18 cellular contexts compared by ENCODE assay signal in genomic region chr4:66178901-66179300, GRCh38.
DNase-seq lines count a peak whose midpoint lies in the region; ATAC-seq and TF ChIP-seq lines count a peak whose summit lies in the region.
"Had no signal": no experiment of that assay in that cellular context is flagged by ENCODE, and none has a peak within 500 bp of the region (broad histone marks: within the 10 kb centered on the region; RNA-seq: fewer than 3 reads in every experiment).

No MANE protein-coding gene starts in this region.

- DNase-seq in NCI-H2196 (lab: John Stamatoyannopoulos, UW; ENCODE audit: unreplicated experiment) (peak; percentile 8), NCI-H2196 treated with DMSO at 0.1 percent for 48 hours (lab: John Stamatoyannopoulos, UW; ENCODE audit: unreplicated experiment) (no peak), SJSA1 (ENCODE audit: low read depth in 1 of 2, low spot score in 2 of 2) (peak; percentile 50 to 82), foreskin keratinocyte (peak; percentile 32 to 64), NCI-H1048 (lab: John Stamatoyannopoulos, UW) (no peak)
- DNase-seq in activated CD4-positive, alpha-beta memory T cell treated with anti-CD3 and anti-CD28 coated beads, Interleukin-2, amount 10 ng/mL, durations not matched to agents 7 days and 5 days, result no peak
- no peak for DNase-seq in natural killer cell treated with Interleukin-12 subunit alpha and Interleukin-12 subunit beta and Interleukin-15 and Interleukin-18, amount 100 ng/mL, for 72 hours (ENCODE audit: low spot score)
- DNase-seq: ACHN; activated CD8-positive, alpha-beta T cell treated with anti-CD3 and anti-CD28 coated beads, Interleukin-2, amount 10 ng/mL, durations not matched to agents 7 days and 5 days; activated naive CD4-positive, alpha-beta T cell treated with Interleukin-2 at 50 U/mL for 16 hours; GM23248; kidney; natural killer cell; NCI-H187 had no signal

- POLR2A ChIA-PET in activated CD4-positive, alpha-beta memory T cell treated with anti-CD3 and anti-CD28 coated beads, Interleukin-2, amount 10 ng/mL, durations not matched to agents 7 days and 5 days (lab: Charles Lee), result no interaction called here

- H3K27me3 ChIP-seq in SJSA1 (replicated peaks) (no peaks in the 10 kb centered on the region), foreskin keratinocyte (no peaks in the 10 kb centered on the region)

- no peak overlapping the region for H3K27ac Mint-ChIP-seq in stimulated activated memory B cell treated with anti-CD40 and anti-IgM and Interleukin-4, amounts not matched to agents 10 μg/mL and 1 μg/mL and 100 μg/mL, for 72 hours
- H3K27ac Mint-ChIP-seq in activated CD4-positive, alpha-beta memory T cell treated with anti-CD3 and anti-CD28 coated beads, Interleukin-2, amount 10 ng/mL, durations not matched to agents 7 days and 5 days, result no peak overlapping the region
- no peak overlapping the region for H3K27ac Mint-ChIP-seq in natural killer cell treated with Interleukin-12 subunit alpha and Interleukin-12 subunit beta and Interleukin-15 and Interleukin-18, amount 100 ng/mL, for 72 hours
- H3K27ac Mint-ChIP-seq: activated CD8-positive, alpha-beta T cell treated with anti-CD3 and anti-CD28 coated beads, Interleukin-2, amount 10 ng/mL, durations not matched to agents 7 days and 5 days; natural killer cell; T-helper 1 cell treated with Interleukin-12 subunit alpha and Interleukin-12 subunit beta and Interleukin-4 antibody, amounts not matched to agents 30 μg/mL and 1 μg/mL, for 36 hours; type B pancreatic cell had no signal

- peaks cover 15% of the 10 kb centered on the region for H3K4me1 ChIP-seq in SJSA1 (replicated peaks)
- no peaks in the 10 kb centered on the region for H3K4me1 ChIP-seq in foreskin keratinocyte

- no peaks in the 10 kb centered on the region for H3K36me3 Mint-ChIP-seq in stimulated activated memory B cell treated with anti-CD40 and anti-IgM and Interleukin-4, amounts not matched to agents 10 μg/mL and 1 μg/mL and 100 μg/mL, for 72 hours
- no peaks in the 10 kb centered on the region for H3K36me3 Mint-ChIP-seq in activated CD4-positive, alpha-beta memory T cell treated with anti-CD3 and anti-CD28 coated beads, Interleukin-2, amount 10 ng/mL, durations not matched to agents 7 days and 5 days (ENCODE audit: low read depth)
- H3K36me3 Mint-ChIP-seq in natural killer cell treated with Interleukin-12 subunit alpha and Interleukin-12 subunit beta and Interleukin-15 and Interleukin-18, amount 100 ng/mL, for 72 hours, result peaks cover 6% of the 10 kb centered on the region
- H3K36me3 Mint-ChIP-seq: natural killer cell, type B pancreatic cell had no signal

- CTCF ChIA-PET in activated CD4-positive, alpha-beta memory T cell treated with anti-CD3 and anti-CD28 coated beads, Interleukin-2, amount 10 ng/mL, durations not matched to agents 7 days and 5 days (lab: Charles Lee), result no interaction called here

- no peak overlapping the region for H3K4me3 Mint-ChIP-seq in stimulated activated memory B cell treated with anti-CD40 and anti-IgM and Interleukin-4, amounts not matched to agents 10 μg/mL and 1 μg/mL and 100 μg/mL, for 72 hours
- no peak overlapping the region for H3K4me3 Mint-ChIP-seq in activated CD4-positive, alpha-beta memory T cell treated with anti-CD3 and anti-CD28 coated beads, Interleukin-2, amount 10 ng/mL, durations not matched to agents 7 days and 5 days
- no peak overlapping the region for H3K4me3 Mint-ChIP-seq in natural killer cell treated with Interleukin-12 subunit alpha and Interleukin-12 subunit beta and Interleukin-15 and Interleukin-18, amount 100 ng/mL, for 72 hours
- H3K4me3 Mint-ChIP-seq: activated CD8-positive, alpha-beta T cell treated with anti-CD3 and anti-CD28 coated beads, Interleukin-2, amount 10 ng/mL, durations not matched to agents 7 days and 5 days; natural killer cell; T-helper 1 cell treated with Interleukin-12 subunit alpha and Interleukin-12 subunit beta and Interleukin-4 antibody, amounts not matched to agents 30 μg/mL and 1 μg/mL, for 36 hours; type B pancreatic cell had no signal

- H3K9me3 Mint-ChIP-seq in stimulated activated memory B cell treated with anti-CD40 and anti-IgM and Interleukin-4, amounts not matched to agents 10 μg/mL and 1 μg/mL and 100 μg/mL, for 72 hours, result peaks cover 14% of the 10 kb centered on the region
- H3K9me3 Mint-ChIP-seq in activated CD4-positive, alpha-beta memory T cell treated with anti-CD3 and anti-CD28 coated beads, Interleukin-2, amount 10 ng/mL, durations not matched to agents 7 days and 5 days, result peaks cover 3% of the 10 kb centered on the region
- peaks cover 18% of the 10 kb centered on the region for H3K9me3 Mint-ChIP-seq in natural killer cell treated with Interleukin-12 subunit alpha and Interleukin-12 subunit beta and Interleukin-15 and Interleukin-18, amount 100 ng/mL, for 72 hours
- H3K9me3 Mint-ChIP-seq: type B pancreatic cell had no signal

- H3K9me3 ChIP-seq in SJSA1 (replicated peaks), result no peaks in the 10 kb centered on the region

- peak overlapping the region; percentile 82 for H3K27ac ChIP-seq in SJSA1
- H3K27ac ChIP-seq in foreskin keratinocyte, result no peak overlapping the region
- H3K27ac ChIP-seq: coronary artery, GM23248 had no signal

- no peaks in the 10 kb centered on the region for H3K36me3 ChIP-seq in SJSA1

- peak; percentile 84 for ATAC-seq in foreskin keratinocyte
- ATAC-seq in stimulated activated memory B cell treated with anti-CD40 and anti-IgM and Interleukin-4, amounts not matched to agents 10 μg/mL and 1 μg/mL and 100 μg/mL, for 72 hours, result peak; percentile 27
- no peak for ATAC-seq in natural killer cell treated with Interleukin-12 subunit alpha and Interleukin-12 subunit beta and Interleukin-15 and Interleukin-18, amount 100 ng/mL, for 72 hours
- ATAC-seq: activated CD8-positive, alpha-beta T cell treated with anti-CD3 and anti-CD28 coated beads, Interleukin-2, amount 10 ng/mL, durations not matched to agents 7 days and 5 days; natural killer cell had no signal

- H3K27me3 Mint-ChIP-seq in stimulated activated memory B cell treated with anti-CD40 and anti-IgM and Interleukin-4, amounts not matched to agents 10 μg/mL and 1 μg/mL and 100 μg/mL, for 72 hours, result no peaks in the 10 kb centered on the region
- no peaks in the 10 kb centered on the region for H3K27me3 Mint-ChIP-seq in activated CD4-positive, alpha-beta memory T cell treated with anti-CD3 and anti-CD28 coated beads, Interleukin-2, amount 10 ng/mL, durations not matched to agents 7 days and 5 days
- no peaks in the 10 kb centered on the region for H3K27me3 Mint-ChIP-seq in natural killer cell treated with Interleukin-12 subunit alpha and Interleukin-12 subunit beta and Interleukin-15 and Interleukin-18, amount 100 ng/mL, for 72 hours
- H3K27me3 Mint-ChIP-seq: type B pancreatic cell had no signal

- no peak for TF ChIP-seq CTCF in foreskin keratinocyte (conservative IDR thresholded peaks at IDR 0.05)

- H3K4me3 ChIP-seq in SJSA1, result no peak overlapping the region
- H3K4me3 ChIP-seq: coronary artery, GM23248 had no signal

- no peaks in the 10 kb centered on the region for H3K4me1 Mint-ChIP-seq in stimulated activated memory B cell treated with anti-CD40 and anti-IgM and Interleukin-4, amounts not matched to agents 10 μg/mL and 1 μg/mL and 100 μg/mL, for 72 hours
- H3K4me1 Mint-ChIP-seq in activated CD4-positive, alpha-beta memory T cell treated with anti-CD3 and anti-CD28 coated beads, Interleukin-2, amount 10 ng/mL, durations not matched to agents 7 days and 5 days, result no peaks in the 10 kb centered on the region
- no peaks in the 10 kb centered on the region for H3K4me1 Mint-ChIP-seq in natural killer cell treated with Interleukin-12 subunit alpha and Interleukin-12 subunit beta and Interleukin-15 and Interleukin-18, amount 100 ng/mL, for 72 hours (ENCODE audit: low read depth in 2 of 2)
- H3K4me1 Mint-ChIP-seq: natural killer cell had no signal

Comparison
In these comparisons a context has a peak if more than half of its experiments do, and no peak if none do; other contexts are left out.
1. DNase-seq: peak in NCI-H2196 (single experiment), SJSA1 (2 of 2) and foreskin keratinocyte (2 of 2); none in NCI-H2196 treated with DMSO at 0.1 percent for 48 hours (single experiment), activated CD4-positive, alpha-beta memory T cell treated with anti-CD3 and anti-CD28 coated beads, Interleukin-2, amount 10 ng/mL, durations not matched to agents 7 days and 5 days (single experiment), NCI-H1048 (single experiment) and natural killer cell treated with Interleukin-12 subunit alpha and Interleukin-12 subunit beta and Interleukin-15 and Interleukin-18, amount 100 ng/mL, for 72 hours (single experiment).
2. ATAC-seq: peak in foreskin keratinocyte (single experiment) and stimulated activated memory B cell treated with anti-CD40 and anti-IgM and Interleukin-4, amounts not matched to agents 10 μg/mL and 1 μg/mL and 100 μg/mL, for 72 hours (single experiment); none in natural killer cell treated with Interleukin-12 subunit alpha and Interleukin-12 subunit beta and Interleukin-15 and Interleukin-18, amount 100 ng/mL, for 72 hours (0 of 2).